In the genomic region with DNA sequence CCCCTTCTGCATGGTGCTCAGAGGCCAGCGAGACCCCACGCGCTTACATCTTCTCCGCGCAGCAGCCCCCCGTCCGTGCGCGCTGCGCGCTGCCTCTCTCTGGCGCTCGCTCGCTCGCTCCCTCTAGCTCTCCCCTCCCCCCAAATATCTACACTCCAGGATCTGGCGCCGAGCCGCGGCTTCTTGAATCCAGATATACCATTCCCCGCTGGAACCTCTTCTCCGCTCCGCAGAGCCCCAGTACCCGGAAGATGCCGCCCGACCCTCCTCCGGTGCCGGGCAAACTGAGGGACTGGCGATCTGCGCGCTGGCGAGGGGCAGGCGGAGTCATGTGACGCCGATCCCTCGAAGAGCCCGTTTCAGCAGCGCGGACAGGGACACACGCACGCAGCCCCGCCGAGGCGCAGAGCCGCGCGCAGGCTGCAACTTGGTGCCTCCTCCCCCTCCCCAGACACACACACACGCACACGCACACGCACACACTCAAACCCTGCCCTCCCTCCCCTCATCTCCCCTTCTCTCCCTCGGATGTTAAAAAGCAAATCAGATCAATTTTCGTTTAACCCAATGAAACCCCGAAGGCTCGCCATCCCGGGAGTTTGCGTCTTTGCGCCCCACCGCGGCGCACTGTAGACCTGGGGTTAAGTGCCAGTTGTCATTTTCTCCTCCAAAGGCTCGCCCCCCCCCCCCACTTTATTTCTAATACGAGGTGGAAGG, we compare ENCODE assay signal across 8 cellular contexts. TPM values are rescaled to one million over a fixed set of nuclear protein-coding genes. Genes with fewer than 3 reads are reported as not detected.
DNase-seq lines count a peak whose midpoint lies in the region; ATAC-seq and TF ChIP-seq lines count a peak whose summit lies in the region.
"Had no signal": no experiment of that assay in that cellular context is flagged by ENCODE, and none has a peak within 500 bp of the region (broad histone marks: within the 10 kb centered on the region; RNA-seq: fewer than 3 reads in every experiment).

A gene with protein sequence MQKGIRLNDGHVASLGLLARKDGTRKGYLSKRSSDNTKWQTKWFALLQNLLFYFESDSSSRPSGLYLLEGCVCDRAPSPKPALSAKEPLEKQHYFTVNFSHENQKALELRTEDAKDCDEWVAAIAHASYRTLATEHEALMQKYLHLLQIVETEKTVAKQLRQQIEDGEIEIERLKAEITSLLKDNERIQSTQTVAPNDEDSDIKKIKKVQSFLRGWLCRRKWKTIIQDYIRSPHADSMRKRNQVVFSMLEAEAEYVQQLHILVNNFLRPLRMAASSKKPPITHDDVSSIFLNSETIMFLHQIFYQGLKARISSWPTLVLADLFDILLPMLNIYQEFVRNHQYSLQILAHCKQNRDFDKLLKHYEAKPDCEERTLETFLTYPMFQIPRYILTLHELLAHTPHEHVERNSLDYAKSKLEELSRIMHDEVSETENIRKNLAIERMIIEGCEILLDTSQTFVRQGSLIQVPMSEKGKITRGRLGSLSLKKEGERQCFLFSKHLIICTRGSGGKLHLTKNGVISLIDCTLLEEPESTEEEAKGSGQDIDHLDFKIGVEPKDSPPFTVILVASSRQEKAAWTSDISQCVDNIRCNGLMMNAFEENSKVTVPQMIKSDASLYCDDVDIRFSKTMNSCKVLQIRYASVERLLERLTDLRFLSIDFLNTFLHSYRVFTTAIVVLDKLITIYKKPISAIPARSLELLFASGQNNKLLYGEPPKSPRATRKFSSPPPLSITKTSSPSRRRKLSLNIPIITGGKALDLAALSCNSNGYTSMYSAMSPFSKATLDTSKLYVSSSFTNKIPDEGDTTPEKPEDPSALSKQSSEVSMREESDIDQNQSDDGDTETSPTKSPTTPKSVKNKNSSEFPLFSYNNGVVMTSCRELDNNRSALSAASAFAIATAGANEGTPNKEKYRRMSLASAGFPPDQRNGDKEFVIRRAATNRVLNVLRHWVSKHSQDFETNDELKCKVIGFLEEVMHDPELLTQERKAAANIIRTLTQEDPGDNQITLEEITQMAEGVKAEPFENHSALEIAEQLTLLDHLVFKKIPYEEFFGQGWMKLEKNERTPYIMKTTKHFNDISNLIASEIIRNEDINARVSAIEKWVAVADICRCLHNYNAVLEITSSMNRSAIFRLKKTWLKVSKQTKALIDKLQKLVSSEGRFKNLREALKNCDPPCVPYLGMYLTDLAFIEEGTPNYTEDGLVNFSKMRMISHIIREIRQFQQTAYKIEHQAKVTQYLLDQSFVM (N-terminal part only) (minus strand): TSS at position 294 of the 717 bp plus-strand sequence. CDS start 282 bp downstream, at position 12.

- CTCF ChIA-PET in WTC11 (lab: Charles Lee) = interaction anchor here (0.9 to 4.5 kb wide), 15 partner anchors 12 to 183 kb away, joined by 3 to 42 read pairs (median 4); no protein-coding TSS in a partner anchor

- H4K20me1 ChIP-seq in smooth muscle cell (ENCODE audit: low read depth) = no peaks in the 10 kb centered on the region

- H3K27ac ChIP-seq in HUES6 (ENCODE audit: low read depth, low read length) (no peak within 1 kb of the TSS), iPS-18a (ENCODE audit: low read length) (no peak within 1 kb of the TSS), smooth muscle cell (ENCODE audit: low read depth) (no peak within 1 kb of the TSS)

- no peaks in the 10 kb centered on the region for H3K79me2 ChIP-seq in smooth muscle cell (ENCODE audit: low read depth)

- peaks cover 11% of the 10 kb centered on the region for H3K4me1 Mint-ChIP-seq in WTC11

- H3K27ac Mint-ChIP-seq in WTC11 = no peak within 1 kb of the TSS

- H3K4me1 ChIP-seq in HUES6 (ENCODE audit: control insufficient read depth, insufficient read depth, low read length) (no peaks in the 10 kb centered on the region), iPS-18a (ENCODE audit: control insufficient read depth, low read depth, low read length) (no peaks in the 10 kb centered on the region), smooth muscle cell (ENCODE audit: low read depth) (peaks cover 15% of the 10 kb centered on the region)

- H3K27me3 Mint-ChIP-seq in WTC11 (ENCODE audit: low read depth) = peaks cover 100% of the 10 kb centered on the region

- WGBS in smooth muscle cell (ENCODE audit: low lambda C conversion rate) = 1% methylated on average over 52 of the region's 61 CpGs

- H3K9ac ChIP-seq in HUES6 (ENCODE audit: low read length) (peak within 1 kb of the TSS; percentile 8), iPS-18a (ENCODE audit: low read length) (no peak within 1 kb of the TSS), smooth muscle cell (ENCODE audit: low read depth) (no peak within 1 kb of the TSS)

- H3K36me3 ChIP-seq in HUES6 (ENCODE audit: control insufficient read depth, insufficient read depth, low read length) = no peaks in the 10 kb centered on the region
- no peaks in the 10 kb centered on the region for H3K36me3 ChIP-seq in iPS-18a (ENCODE audit: control insufficient read depth, low read depth, low read length)
- no peaks in the 10 kb centered on the region for H3K36me3 ChIP-seq in smooth muscle cell (ENCODE audit: low read depth)

- peak within 1 kb of the TSS; percentile 84 for H3K4me2 ChIP-seq in smooth muscle cell

- H3K27me3 ChIP-seq in HUES6 (ENCODE audit: control insufficient read depth, insufficient read depth, low read length) = peaks cover 98% of the 10 kb centered on the region
- H3K27me3 ChIP-seq in iPS-18a (ENCODE audit: control insufficient read depth, insufficient read depth, low read length) = peaks cover 99% of the 10 kb centered on the region
- H3K27me3 ChIP-seq in smooth muscle cell (ENCODE audit: low read depth) = peaks cover 96% of the 10 kb centered on the region

- H3K4me3 Mint-ChIP-seq in WTC11 = peak within 1 kb of the TSS; percentile 89

- POLR2A ChIA-PET in WTC11 (lab: Charles Lee) = no interaction called here

- H3F3A ChIP-seq in smooth muscle cell (ENCODE audit: low read depth) = no peaks in the 10 kb centered on the region

- H3K36me3 Mint-ChIP-seq in WTC11 = no peaks in the 10 kb centered on the region

- no peak within 1 kb of the TSS for H2AFZ ChIP-seq in smooth muscle cell (ENCODE audit: low read depth)

- no peaks in the 10 kb centered on the region for H3K9me3 Mint-ChIP-seq in WTC11

- H3K9me3 ChIP-seq in HUES6 (ENCODE audit: control insufficient read depth, insufficient read depth, low read depth, low read length) (no peaks in the 10 kb centered on the region), iPS-18a (ENCODE audit: control insufficient read depth, low read depth, low read length) (no peaks in the 10 kb centered on the region), smooth muscle cell (replicated peaks; ENCODE audit: low read depth) (no peaks in the 10 kb centered on the region)

- H3K4me3 ChIP-seq in HUES6 (ENCODE audit: low read depth, low read length) (peak within 1 kb of the TSS; percentile 54), iPS-18a (ENCODE audit: low read length) (peak within 1 kb of the TSS; percentile 60), smooth muscle cell (peak within 1 kb of the TSS; percentile 34)

- DNase-seq in WTC11 (ENCODE audit: low spot score) (peak; percentile 63), smooth muscle cell (lab: John Stamatoyannopoulos, UW; ENCODE audit: unreplicated experiment) (no peak), NK-92 (lab: John Stamatoyannopoulos, UW; ENCODE audit: unreplicated experiment) (no peak), GM19238 (ENCODE audit: insufficient read length, low spot score) (no peak)
- DNase-seq: NCI-H187 treated with DMSO at 0.1 percent for 48 hours had no signal

- TF ChIP-seq CTCF in WTC11 (IDR thresholded peaks at IDR 0.05) (no peak), smooth muscle cell (IDR thresholded peaks at IDR 0.05; ENCODE audit: borderline replicate concordance, insufficient read depth, poor library complexity, severe bottlenecking) (no peak)

- peak; percentile 40 for ATAC-seq in WTC11
- no peak for ATAC-seq in GM18867 (IDR thresholded peaks at IDR 0.05; ENCODE audit: unreplicated experiment)

TF ChIP-seq in WTC11, 78 proteins besides CTCF, POLR2A, EP300 and RAD21 (continues in another document):
- TF ChIP-seq ZNF219 (CRISPR knock-in tag; IDR thresholded peaks at IDR 0.05; ENCODE audit: borderline replicate concordance) (peak; percentile 58; the same call in 1 of the 2 replicates), USF2 (CRISPR knock-in tag; IDR thresholded peaks at IDR 0.05) (peak; percentile 92), CREB1 (CRISPR knock-in tag; IDR thresholded peaks at IDR 0.05) (0 out of 2 replicates have a peak, but pooled peaks have one; percentile 61)
- TF ChIP-seq, protein P1, sequence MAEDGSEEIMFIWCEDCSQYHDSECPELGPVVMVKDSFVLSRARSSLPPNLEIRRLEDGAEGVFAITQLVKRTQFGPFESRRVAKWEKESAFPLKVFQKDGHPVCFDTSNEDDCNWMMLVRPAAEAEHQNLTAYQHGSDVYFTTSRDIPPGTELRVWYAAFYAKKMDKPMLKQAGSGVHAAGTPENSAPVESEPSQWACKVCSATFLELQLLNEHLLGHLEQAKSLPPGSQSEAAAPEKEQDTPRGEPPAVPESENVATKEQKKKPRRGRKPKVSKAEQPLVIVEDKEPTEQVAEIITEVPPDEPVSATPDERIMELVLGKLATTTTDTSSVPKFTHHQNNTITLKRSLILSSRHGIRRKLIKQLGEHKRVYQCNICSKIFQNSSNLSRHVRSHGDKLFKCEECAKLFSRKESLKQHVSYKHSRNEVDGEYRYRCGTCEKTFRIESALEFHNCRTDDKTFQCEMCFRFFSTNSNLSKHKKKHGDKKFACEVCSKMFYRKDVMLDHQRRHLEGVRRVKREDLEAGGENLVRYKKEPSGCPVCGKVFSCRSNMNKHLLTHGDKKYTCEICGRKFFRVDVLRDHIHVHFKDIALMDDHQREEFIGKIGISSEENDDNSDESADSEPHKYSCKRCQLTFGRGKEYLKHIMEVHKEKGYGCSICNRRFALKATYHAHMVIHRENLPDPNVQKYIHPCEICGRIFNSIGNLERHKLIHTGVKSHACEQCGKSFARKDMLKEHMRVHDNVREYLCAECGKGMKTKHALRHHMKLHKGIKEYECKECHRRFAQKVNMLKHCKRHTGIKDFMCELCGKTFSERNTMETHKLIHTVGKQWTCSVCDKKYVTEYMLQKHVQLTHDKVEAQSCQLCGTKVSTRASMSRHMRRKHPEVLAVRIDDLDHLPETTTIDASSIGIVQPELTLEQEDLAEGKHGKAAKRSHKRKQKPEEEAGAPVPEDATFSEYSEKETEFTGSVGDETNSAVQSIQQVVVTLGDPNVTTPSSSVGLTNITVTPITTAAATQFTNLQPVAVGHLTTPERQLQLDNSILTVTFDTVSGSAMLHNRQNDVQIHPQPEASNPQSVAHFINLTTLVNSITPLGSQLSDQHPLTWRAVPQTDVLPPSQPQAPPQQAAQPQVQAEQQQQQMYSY (CRISPR knock-in tag; IDR thresholded peaks at IDR 0.05) = no peak

RNA-seq across cellular contexts. Expression of the gene that starts here (rescaled TPM):
- 0.85 to 0.99 TPM (median 0.89 TPM) in 3 replicates for total RNA-seq in WTC11 (2021)
- total RNA-seq in smooth muscle cell = 0.22 TPM in 1 of 2 replicates, not detected in the other
- 0.17 TPM in 1 of 2 replicates, not detected in the other for polyA plus RNA-seq in smooth muscle cell

Comparison
In these comparisons a context has a peak if more than half of its experiments do, and no peak if none do; other contexts are left out.
1. Peak in DNase-seq and ATAC-seq in WTC11; RNA of the gene not detected or under 1 TPM.